Comparison of ENCODE assay signal across 26 cellular contexts in the genomic region with DNA sequence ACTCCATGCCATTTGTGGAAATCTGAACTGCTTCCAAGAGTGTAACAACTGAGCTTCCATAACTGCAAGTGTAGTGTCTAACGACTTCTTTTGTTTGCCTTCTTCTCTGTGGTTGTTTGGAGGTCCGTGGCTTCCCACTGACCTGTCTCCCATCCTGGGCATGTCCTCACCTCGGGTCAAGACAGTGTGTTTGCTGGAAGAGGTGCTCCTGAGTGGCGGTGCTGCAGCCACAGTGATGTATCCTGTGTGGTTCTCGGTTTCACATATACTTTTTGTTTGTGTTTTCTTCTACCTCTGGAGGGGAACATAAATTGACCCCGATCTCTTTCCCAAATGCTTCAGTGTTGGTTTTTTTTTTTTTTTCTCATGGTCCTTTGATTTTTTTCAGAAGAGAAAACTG.
"Had no signal": no experiment of that assay in that cellular context is flagged by ENCODE, and none has a peak within 500 bp of the region (broad histone marks: within the 10 kb centered on the region; RNA-seq: fewer than 3 reads in every experiment).

No MANE protein-coding gene starts in this region.

- H3K9me3 ChIP-seq: breast epithelium, colonic mucosa, esophagus squamous epithelium, gastroesophageal sphincter, heart right ventricle had no signal

- H3K4me3 ChIP-seq: breast epithelium, cardiac muscle cell, colonic mucosa, esophagus squamous epithelium, gastroesophageal sphincter, heart right ventricle had no signal

- H3K27ac ChIP-seq: breast epithelium, cardiac muscle cell, epithelial cell of prostate, esophagus squamous epithelium, gastroesophageal sphincter, heart right ventricle had no signal

- H3K4me1 ChIP-seq: breast epithelium, colonic mucosa, heart right ventricle had no signal

- H3K27me3 ChIP-seq: breast epithelium, cardiac muscle cell, colonic mucosa, esophagus squamous epithelium, gastroesophageal sphincter, heart right ventricle had no signal

- DNase-seq: activated CD4-positive, alpha-beta memory T cell treated with anti-CD3 and anti-CD28 coated beads, Interleukin-2, amount 10 ng/mL, durations not matched to agents 7 days and 5 days; activated CD4-positive, alpha-beta T cell treated with anti-CD3 and anti-CD28 coated beads for 1 hour; activated CD4-positive, alpha-beta T cell treated with anti-CD3 and anti-CD28 coated beads for 4 hours; activated CD4-positive, alpha-beta T cell treated with anti-CD3 and anti-CD28 coated beads, Interleukin-2, amount 10 ng/mL, durations not matched to agents 7 days and 5 days; activated CD4-positive, alpha-beta T cell treated with anti-CD3 and anti-CD28 coated beads, Interleukin-2, amount 50 U/mL, for 4 hours; activated effector memory CD4-positive, alpha-beta T cell treated with Interleukin-2 at 50 U/mL for 16 hours; activated gamma-delta T cell treated with Interleukin-2 at 50 U/mL for 16 hours; activated naive CD4-positive, alpha-beta T cell treated with anti-CD3 and anti-CD28 coated beads, Interleukin-2, amount 50 U/mL, for 16 hours; activated naive CD4-positive, alpha-beta T cell treated with Interleukin-2 at 50 U/mL for 16 hours; activated T-cell treated with anti-CD3 and anti-CD28 coated beads, Interleukin-2, amount 50 U/mL, for 4 hours; amniotic stem cell; anterior cingulate cortex; central memory CD4-positive, alpha-beta T cell; cerebellar nuclear complex; colonic mucosa; effector CD8-positive, alpha-beta T cell; esophagus squamous epithelium; foreskin melanocyte; heart right ventricle; T-helper 2 cell had no signal

- ATAC-seq: activated T-cell treated with anti-CD3 and anti-CD28 coated beads, Interleukin-2, amount 50 U/mL, for 4 hours; activated T-helper 17 cell treated with anti-CD3 and anti-CD28 coated beads, Interleukin-2, amount 50 U/mL, for 72 hours; gastroesophageal sphincter; heart right ventricle; WTC11 had no signal

- H3K36me3 ChIP-seq: breast epithelium, cardiac muscle cell, colonic mucosa, esophagus squamous epithelium, gastroesophageal sphincter, heart right ventricle had no signal
